ENCODE assay signal across 8 cellular contexts in the genomic region with DNA sequence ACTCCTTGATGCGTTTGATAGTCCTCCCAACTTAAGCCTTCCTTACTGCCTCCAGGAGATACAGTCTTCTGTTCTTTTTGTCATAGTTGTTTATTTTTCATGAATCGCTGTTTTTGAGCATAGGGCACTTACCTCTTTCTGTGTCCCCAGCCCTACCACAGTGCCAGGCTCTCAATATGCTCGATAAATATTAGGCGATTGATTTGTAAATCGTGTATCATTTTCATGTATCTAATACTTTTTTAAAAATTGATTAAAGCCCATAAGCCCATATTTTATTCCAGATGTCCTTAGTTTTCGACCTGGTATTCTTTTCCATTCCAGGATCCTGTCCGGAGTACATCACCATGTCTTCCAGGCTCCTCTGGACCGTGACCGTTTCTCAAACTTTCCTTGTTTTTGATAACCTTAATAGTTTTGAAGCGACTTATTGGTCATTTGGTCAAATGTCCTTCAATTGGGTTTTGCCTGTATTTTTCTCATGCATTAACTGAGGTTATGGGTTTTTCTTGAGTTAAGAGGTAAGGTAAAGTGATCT. TPM values are rescaled to one million over a fixed set of nuclear protein-coding genes. Genes with fewer than 3 reads are reported as not detected.
DNase-seq lines count a peak whose midpoint lies in the region; ATAC-seq and TF ChIP-seq lines count a peak whose summit lies in the region.

No MANE protein-coding gene starts in this region.

- H3K4me1 ChIP-seq in lower lobe of right lung = peaks cover 28% of the 10 kb centered on the region

- H3K27me3 Mint-ChIP-seq in activated naive CD8-positive, alpha-beta T cell treated with anti-CD3 and anti-CD28 coated beads, Interleukin-2, amount 50 U/mL, for 24 hours = peaks cover 10% of the 10 kb centered on the region

- no peaks in the 10 kb centered on the region for H3K9me3 ChIP-seq in lower lobe of right lung

- intact Hi-C loops in lower lobe of right lung (cut with DNase I) = no loop called here

- H3K27ac ChIP-seq in 22Rv1 (peak overlapping the region; percentile 83), lower lobe of right lung (peak overlapping the region; percentile 96)

- H3K36me3 Mint-ChIP-seq in activated naive CD8-positive, alpha-beta T cell treated with anti-CD3 and anti-CD28 coated beads, Interleukin-2, amount 50 U/mL, for 24 hours (ENCODE audit: low read depth) = peaks cover 29% of the 10 kb centered on the region

- ATAC-seq in GM18909 (IDR thresholded peaks at IDR 0.05; ENCODE audit: poor library complexity, unreplicated experiment) (peak; percentile 27), HG03196 (IDR thresholded peaks at IDR 0.05; ENCODE audit: unreplicated experiment) (peak; percentile 24), lower lobe of right lung (peak in 1 of 2 donors; percentile 26)
- no peak for ATAC-seq in activated naive CD8-positive, alpha-beta T cell treated with anti-CD3 and anti-CD28 coated beads, Interleukin-2, amount 50 U/mL, for 24 hours

- peaks cover 17% of the 10 kb centered on the region for H3K36me3 ChIP-seq in lower lobe of right lung

- H3K27me3 ChIP-seq in lower lobe of right lung (ENCODE audit: low read depth) = no peaks in the 10 kb centered on the region

- no peak for DNase-seq in activated naive CD8-positive, alpha-beta T cell treated with anti-CD3 and anti-CD28 coated beads, Interleukin-2, amount 50 U/mL, for 24 hours
- no peak for DNase-seq in lower lobe of right lung
- no peak for DNase-seq in GM19240 (ENCODE audit: insufficient read length, low spot score)
- no peak for DNase-seq in GM03348 (ENCODE audit: low spot score)
- DNase-seq in LoVo (ENCODE audit: low spot score) = no peak

- H3K9me3 Mint-ChIP-seq in activated naive CD8-positive, alpha-beta T cell treated with anti-CD3 and anti-CD28 coated beads, Interleukin-2, amount 50 U/mL, for 24 hours = no peaks in the 10 kb centered on the region

- H3K4me1 Mint-ChIP-seq in activated naive CD8-positive, alpha-beta T cell treated with anti-CD3 and anti-CD28 coated beads, Interleukin-2, amount 50 U/mL, for 24 hours = peaks cover 40% of the 10 kb centered on the region

- H3K27ac Mint-ChIP-seq in activated naive CD8-positive, alpha-beta T cell treated with anti-CD3 and anti-CD28 coated beads, Interleukin-2, amount 50 U/mL, for 24 hours = peak overlapping the region; percentile 100

- H3K4me3 ChIP-seq in lower lobe of right lung = peak overlapping the region; percentile 63

- TF ChIP-seq CTCF in 22Rv1 (IDR thresholded peaks at IDR 0.05) = no peak
- TF ChIP-seq CTCF in lower lobe of right lung (IDR thresholded peaks at IDR 0.05) = no peak

- peak overlapping the region; percentile 99 for H3K4me3 Mint-ChIP-seq in activated naive CD8-positive, alpha-beta T cell treated with anti-CD3 and anti-CD28 coated beads, Interleukin-2, amount 50 U/mL, for 24 hours

RNA-seq across cellular contexts. Expression of a gene that starts 0.4 kb away (rescaled TPM):
- 70.4 TPM for total RNA-seq in lower lobe of right lung
